Comparison of ENCODE assay signal across 9 cellular contexts in genomic region chr22:28019881-28020861, GRCh38.
DNase-seq lines count a peak whose midpoint lies in the region; ATAC-seq and TF ChIP-seq lines count a peak whose summit lies in the region.
"Had no signal": no experiment of that assay in that cellular context is flagged by ENCODE, and none has a peak within 500 bp of the region (broad histone marks: within the 10 kb centered on the region; RNA-seq: fewer than 3 reads in every experiment).

No MANE protein-coding gene starts in this region.

- H3K27ac Mint-ChIP-seq in CD4-positive, alpha-beta memory T cell = no peak overlapping the region
- H3K27ac Mint-ChIP-seq in activated T-cell treated with anti-CD3 and anti-CD28 coated beads, Interleukin-2, amount 50 U/mL, for 24 hours = no peak overlapping the region
- H3K27ac Mint-ChIP-seq in nephron = peak overlapping the region; percentile 71 to 90 (median 80)
- H3K27ac Mint-ChIP-seq in stimulated activated naive B cell treated with anti-CD40 and anti-IgM and Interleukin-4, amounts not matched to agents 10 μg/mL and 1 μg/mL and 100 μg/mL, for 72 hours = peak overlapping the region; percentile 67
- H3K27ac Mint-ChIP-seq: T-helper 1 cell treated with Interleukin-12 subunit alpha and Interleukin-12 subunit beta and Interleukin-4 antibody, amounts not matched to agents 30 μg/mL and 1 μg/mL, for 36 hours had no signal

- H3K27me3 Mint-ChIP-seq in CD4-positive, alpha-beta memory T cell = peaks cover 0 to 3% of the 10 kb centered on the region in 2 donors
- H3K27me3 Mint-ChIP-seq in activated T-cell treated with anti-CD3 and anti-CD28 coated beads, Interleukin-2, amount 50 U/mL, for 24 hours = no peaks in the 10 kb centered on the region
- H3K27me3 Mint-ChIP-seq in nephron (ENCODE audit: low read depth) = peaks cover 7% of the 10 kb centered on the region
- H3K27me3 Mint-ChIP-seq in stimulated activated naive B cell treated with anti-CD40 and anti-IgM and Interleukin-4, amounts not matched to agents 10 μg/mL and 1 μg/mL and 100 μg/mL, for 72 hours = peaks cover 0 to 3% of the 10 kb centered on the region in 2 donors

- H3K36me3 ChIP-seq in CD4-positive, alpha-beta memory T cell (ENCODE audit: insufficient read depth, low read length) = no peaks in the 10 kb centered on the region
- H3K36me3 ChIP-seq in HEK293 (ENCODE audit: control insufficient read depth in 2 of 2, insufficient read depth in 1 of 2, low read length in 2 of 2) = no peaks in the 10 kb centered on the region
- H3K36me3 ChIP-seq in OCI-LY3 (replicated peaks; ENCODE audit: low read depth, low read length) = no peaks in the 10 kb centered on the region

- no peak overlapping the region for H3K4me2 ChIP-seq in OCI-LY3 (ENCODE audit: low read length)

- no peaks in the 10 kb centered on the region for H3K9me3 ChIP-seq in CD4-positive, alpha-beta memory T cell (ENCODE audit: control insufficient read depth in 1 of 2, low read length in 2 of 2)
- H3K9me3 ChIP-seq in HEK293 (ENCODE audit: control insufficient read depth, insufficient read depth, low read depth, low read length) = no peaks in the 10 kb centered on the region
- H3K9me3 ChIP-seq in OCI-LY3 (ENCODE audit: insufficient read depth, low read length) = no peaks in the 10 kb centered on the region

- no peaks in the 10 kb centered on the region for H3K9me3 Mint-ChIP-seq in CD4-positive, alpha-beta memory T cell
- H3K9me3 Mint-ChIP-seq in activated T-cell treated with anti-CD3 and anti-CD28 coated beads, Interleukin-2, amount 50 U/mL, for 24 hours = no peaks in the 10 kb centered on the region
- no peaks in the 10 kb centered on the region for H3K9me3 Mint-ChIP-seq in nephron
- H3K9me3 Mint-ChIP-seq in stimulated activated naive B cell treated with anti-CD40 and anti-IgM and Interleukin-4, amounts not matched to agents 10 μg/mL and 1 μg/mL and 100 μg/mL, for 72 hours = no peaks in the 10 kb centered on the region
- H3K9me3 Mint-ChIP-seq: T-helper 1 cell treated with Interleukin-12 subunit alpha and Interleukin-12 subunit beta and Interleukin-4 antibody, amounts not matched to agents 30 μg/mL and 1 μg/mL, for 36 hours had no signal

- H3K4me3 Mint-ChIP-seq in CD4-positive, alpha-beta memory T cell = no peak overlapping the region
- no peak overlapping the region for H3K4me3 Mint-ChIP-seq in activated T-cell treated with anti-CD3 and anti-CD28 coated beads, Interleukin-2, amount 50 U/mL, for 24 hours
- H3K4me3 Mint-ChIP-seq in nephron = peak overlapping the region; percentile 53 to 73 (median 64)
- no peak overlapping the region for H3K4me3 Mint-ChIP-seq in stimulated activated naive B cell treated with anti-CD40 and anti-IgM and Interleukin-4, amounts not matched to agents 10 μg/mL and 1 μg/mL and 100 μg/mL, for 72 hours
- H3K4me3 Mint-ChIP-seq: T-helper 1 cell treated with Interleukin-12 subunit alpha and Interleukin-12 subunit beta and Interleukin-4 antibody, amounts not matched to agents 30 μg/mL and 1 μg/mL, for 36 hours had no signal

- TF ChIP-seq CTCF in HEK293 (tag by site-specific recombination; IDR thresholded peaks at IDR 0.05) (peak; percentile 86), OCI-LY3 (IDR thresholded peaks at IDR 0.05; ENCODE audit: low read depth, low read length) (peak; percentile 96), fibroblast of mammary gland (conservative IDR thresholded peaks at IDR 0.05; ENCODE audit: control insufficient read depth, insufficient read depth, low read depth, low read length) (peak; percentile 85), nephron (IDR thresholded peaks at IDR 0.05; ENCODE audit: unreplicated experiment in 3 of 3) (peak; percentile 94 to 99 (median 97))

- H3K36me3 Mint-ChIP-seq in CD4-positive, alpha-beta memory T cell = no peaks in the 10 kb centered on the region
- no peaks in the 10 kb centered on the region for H3K36me3 Mint-ChIP-seq in activated T-cell treated with anti-CD3 and anti-CD28 coated beads, Interleukin-2, amount 50 U/mL, for 24 hours (ENCODE audit: low read depth)
- no peaks in the 10 kb centered on the region for H3K36me3 Mint-ChIP-seq in nephron (ENCODE audit: low read depth)
- no peaks in the 10 kb centered on the region for H3K36me3 Mint-ChIP-seq in stimulated activated naive B cell treated with anti-CD40 and anti-IgM and Interleukin-4, amounts not matched to agents 10 μg/mL and 1 μg/mL and 100 μg/mL, for 72 hours

- POLR2A ChIA-PET in CD4-positive, alpha-beta memory T cell (lab: Charles Lee; ENCODE audit: partially characterized antibody) = no interaction called here
- POLR2A ChIA-PET in HEK293 (lab: Yijun Ruan, JAX) = interaction anchor here (0.6 to 0.8 kb wide), 3 partner anchors 15 to 781 kb away, joined by 3 to 4 read pairs (median 4); partner anchors contain the start of genes PITPNB and XBP1

- H3K27me3 ChIP-seq in CD4-positive, alpha-beta memory T cell (ENCODE audit: insufficient read depth, low read length) = no peaks in the 10 kb centered on the region
- H3K27me3 ChIP-seq in OCI-LY3 (ENCODE audit: low read depth, low read length) = no peaks in the 10 kb centered on the region

- peaks cover 0 to 3% (median under 1%) of the 10 kb centered on the region in 4 donors for H3K4me1 Mint-ChIP-seq in CD4-positive, alpha-beta memory T cell
- peaks cover 5% of the 10 kb centered on the region for H3K4me1 Mint-ChIP-seq in activated T-cell treated with anti-CD3 and anti-CD28 coated beads, Interleukin-2, amount 50 U/mL, for 24 hours (ENCODE audit: low read depth)
- peaks cover 25% of the 10 kb centered on the region for H3K4me1 Mint-ChIP-seq in nephron
- peaks cover 5 to 11% of the 10 kb centered on the region in 2 donors for H3K4me1 Mint-ChIP-seq in stimulated activated naive B cell treated with anti-CD40 and anti-IgM and Interleukin-4, amounts not matched to agents 10 μg/mL and 1 μg/mL and 100 μg/mL, for 72 hours

- peak in 4 of 5 donors; percentile 39 to 50 (median 42) for DNase-seq in CD4-positive, alpha-beta memory T cell
- DNase-seq in activated T-cell treated with anti-CD3 and anti-CD28 coated beads, Interleukin-2, amount 50 U/mL, for 24 hours = peak; percentile 80
- DNase-seq in fibroblast of mammary gland (ENCODE audit: low read depth) = peak; percentile 66
- peak; percentile 39 for DNase-seq in stimulated activated naive B cell treated with anti-CD40 and anti-IgM and Interleukin-4, amounts not matched to agents 10 μg/mL and 1 μg/mL and 100 μg/mL, for 72 hours

- H3K79me2 ChIP-seq in OCI-LY3 (ENCODE audit: low read length) = no peaks in the 10 kb centered on the region

- no peak overlapping the region for H3K4me3 ChIP-seq in CD4-positive, alpha-beta memory T cell (ENCODE audit: low read length in 2 of 2)
- H3K4me3 ChIP-seq in HEK293 (ENCODE audit: low read depth, low read length) = no peak overlapping the region
- H3K4me3 ChIP-seq in OCI-LY3 (ENCODE audit: low read length) = no peak overlapping the region
- no peak overlapping the region for H3K4me3 ChIP-seq in fibroblast of mammary gland (ENCODE audit: control insufficient read depth, low read depth, low read length)

- CTCF ChIA-PET in CD4-positive, alpha-beta memory T cell (lab: Charles Lee; ENCODE audit: partially characterized antibody) = interaction anchor here (1.1 to 1.7 kb wide), 8 partner anchors 7 to 1020 kb away, joined by 3 to 7 read pairs (median 4); no protein-coding TSS in a partner anchor
- CTCF ChIA-PET in HEK293 (lab: Yijun Ruan, JAX) = interaction anchor here (0.5 to 5.7 kb wide), 41 partner anchors 8 to 1348 kb away, joined by 3 to 70 read pairs (median 4); no protein-coding TSS in a partner anchor

- H3K9ac ChIP-seq in OCI-LY3 (ENCODE audit: low read length) = no peak overlapping the region

- no peak overlapping the region for H3K27ac ChIP-seq in CD4-positive, alpha-beta memory T cell (ENCODE audit: low read depth, low read length)
- no peak overlapping the region for H3K27ac ChIP-seq in HEK293 (ENCODE audit: extremely low read depth, low read depth, low read length)
- no peak overlapping the region for H3K27ac ChIP-seq in OCI-LY3 (ENCODE audit: low read length)

- intact Hi-C loops in CD4-positive, alpha-beta memory T cell (cut with micrococcal nuclease) = loop anchor here (10.0 kb wide), 1 partner anchor 1225 kb away; no protein-coding TSS in a partner anchor

- peak; percentile 88 to 90 for ATAC-seq in stimulated activated naive B cell treated with anti-CD40 and anti-IgM and Interleukin-4, amounts not matched to agents 10 μg/mL and 1 μg/mL and 100 μg/mL, for 72 hours (replicated peaks)
- no peak for ATAC-seq in GM18858 (IDR thresholded peaks at IDR 0.05; ENCODE audit: unreplicated experiment)

- no peaks in the 10 kb centered on the region for H3K4me1 ChIP-seq in CD4-positive, alpha-beta memory T cell (ENCODE audit: insufficient read depth, low read length)
- H3K4me1 ChIP-seq in HEK293 (ENCODE audit: control insufficient read depth, insufficient read depth, low read length) (no peaks in the 10 kb centered on the region; the same call in 1 of the 2 replicates), OCI-LY3 (ENCODE audit: low read length) (no peaks in the 10 kb centered on the region)

- no peaks in the 10 kb centered on the region for H4K20me1 ChIP-seq in OCI-LY3 (ENCODE audit: insufficient read depth, low read length)

- H2AFZ ChIP-seq in OCI-LY3 (ENCODE audit: low read depth, low read length) = no peak overlapping the region

TF ChIP-seq in HEK293, 187 proteins besides CTCF, POLR2A, EP300 and RAD21 (continues in another document):
- TF ChIP-seq ZNF398 (tag by site-specific recombination; IDR thresholded peaks at IDR 0.05) = no peak
- no peak for TF ChIP-seq ZNF558 (tag by site-specific recombination; IDR thresholded peaks at IDR 0.05)
- no peak for TF ChIP-seq SALL2 (tag by site-specific recombination; IDR thresholded peaks at IDR 0.05; ENCODE audit: borderline replicate concordance)
- no peak for TF ChIP-seq PRDM1 (tag by site-specific recombination; IDR thresholded peaks at IDR 0.05)

Comparison
In these comparisons a context has a peak if more than half of its experiments do, and no peak if none do; other contexts are left out.
1. H3K27ac Mint-ChIP-seq: peak in nephron (3 of 3) and stimulated activated naive B cell treated with anti-CD40 and anti-IgM and Interleukin-4, amounts not matched to agents 10 μg/mL and 1 μg/mL and 100 μg/mL, for 72 hours (single experiment); none in CD4-positive, alpha-beta memory T cell (0 of 7) and activated T-cell treated with anti-CD3 and anti-CD28 coated beads, Interleukin-2, amount 50 U/mL, for 24 hours (single experiment).
2. H3K4me3 Mint-ChIP-seq: peak in nephron (3 of 3); none in CD4-positive, alpha-beta memory T cell (0 of 8), activated T-cell treated with anti-CD3 and anti-CD28 coated beads, Interleukin-2, amount 50 U/mL, for 24 hours (single experiment) and stimulated activated naive B cell treated with anti-CD40 and anti-IgM and Interleukin-4, amounts not matched to agents 10 μg/mL and 1 μg/mL and 100 μg/mL, for 72 hours (0 of 2).
3. Peak in every context shown above with its lines, with median percentiles within 50 percentile points of each other: DNase-seq and CTCF ChIP-seq.